ENCODE assay signal across 13 cellular contexts in the genomic region with DNA sequence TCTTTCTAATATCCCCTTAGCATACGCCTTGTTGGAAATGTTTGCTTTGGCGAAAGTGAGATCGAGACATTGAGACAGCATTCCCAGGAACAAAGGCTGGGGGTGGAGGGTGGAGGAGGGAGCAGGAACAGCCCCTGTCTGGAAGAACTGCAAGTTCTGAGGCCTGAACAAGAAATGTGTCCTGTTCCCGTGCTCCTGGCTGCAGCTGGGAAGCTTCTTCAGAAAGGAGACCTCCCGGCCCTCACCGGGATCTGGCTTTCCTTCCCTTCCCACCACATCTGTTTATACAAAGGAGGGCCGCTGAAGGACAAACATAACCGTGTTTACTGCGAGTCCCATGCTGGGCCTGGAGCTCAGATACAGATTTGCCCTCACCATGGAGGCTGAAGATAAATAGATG. TPM values are rescaled to one million over a fixed set of nuclear protein-coding genes. Genes with fewer than 3 reads are reported as not detected.
DNase-seq lines count a peak whose midpoint lies in the region; ATAC-seq and TF ChIP-seq lines count a peak whose summit lies in the region.
"Had no signal": no experiment of that assay in that cellular context is flagged by ENCODE, and none has a peak within 500 bp of the region (broad histone marks: within the 10 kb centered on the region; RNA-seq: fewer than 3 reads in every experiment).

No MANE protein-coding gene starts in this region.

- ATAC-seq in lower lobe of right lung: peak in 1 of 2 donors; percentile 20
- no peak for ATAC-seq in HG03159 (IDR thresholded peaks at IDR 0.05; ENCODE audit: unreplicated experiment)
- ATAC-seq in naive thymus-derived CD4-positive, alpha-beta T cell: no peak
- ATAC-seq: A549; PC-3; stimulated activated naive CD8-positive, alpha-beta T cell treated with anti-CD3 and anti-CD28 coated beads, Interleukin-15, Interleukin-2, amounts not matched to agents 100 U/mL and 50 U/mL, for 24 hours had no signal

- H3K27me3 Mint-ChIP-seq in naive thymus-derived CD4-positive, alpha-beta T cell: peaks cover 0 to 34% (median 9%) of the 10 kb centered on the region in 5 donors

- TF ChIP-seq CTCF in lower lobe of right lung (IDR thresholded peaks at IDR 0.05) (no peak), testis (IDR thresholded peaks at IDR 0.05) (no peak)

- H3K4me1 ChIP-seq in lower lobe of right lung (peaks cover 19% of the 10 kb centered on the region), testis (peaks cover 8% of the 10 kb centered on the region)
- H3K4me1 ChIP-seq in naive thymus-derived CD4-positive, alpha-beta T cell (ENCODE audit: control insufficient read depth in 2 of 2, insufficient read depth in 2 of 2, low read length in 2 of 2): peaks cover 0 to 4% of the 10 kb centered on the region in 2 donors

- POLR2A ChIA-PET in naive thymus-derived CD4-positive, alpha-beta T cell (lab: Charles Lee): no interaction called here

- H3K27me3 ChIP-seq in lower lobe of right lung (ENCODE audit: low read depth) (peaks cover 8% of the 10 kb centered on the region), testis (no peaks in the 10 kb centered on the region)
- H3K27me3 ChIP-seq in naive thymus-derived CD4-positive, alpha-beta T cell (ENCODE audit: control insufficient read depth in 2 of 2, insufficient read depth in 2 of 2, low read length in 2 of 2): no peaks in the 10 kb centered on the region

- peak overlapping the region in 2 of 9 donors; percentile 15 to 63 for H3K27ac Mint-ChIP-seq in naive thymus-derived CD4-positive, alpha-beta T cell

- DNase-seq in NCI-H2081 (lab: John Stamatoyannopoulos, UW) (peak; percentile 9 to 59), NCI-H2081 treated with DMSO at 0.1 percent for 48 hours (lab: John Stamatoyannopoulos, UW) (no peak), lower lobe of right lung (no peak), testis (peak; percentile 84)
- DNase-seq in naive thymus-derived CD4-positive, alpha-beta T cell: no peak
- DNase-seq in effector CD4-positive, alpha-beta T cell: no peak
- DNase-seq: EL; PC-3; stimulated activated naive CD8-positive, alpha-beta T cell treated with anti-CD3 and anti-CD28 coated beads, Interleukin-15, Interleukin-2, amounts not matched to agents 100 U/mL and 50 U/mL, for 24 hours had no signal

- H3K36me3 Mint-ChIP-seq in naive thymus-derived CD4-positive, alpha-beta T cell: peaks cover 0 to 10% (median 0%) of the 10 kb centered on the region in 5 donors

- H3K9me3 Mint-ChIP-seq in naive thymus-derived CD4-positive, alpha-beta T cell: no peaks in the 10 kb centered on the region
- H3K9me3 Mint-ChIP-seq: central memory CD8-positive, alpha-beta T cell had no signal

- TF ChIP-seq POLR2A in testis (IDR thresholded peaks at IDR 0.05): no peak

- H3K4me1 Mint-ChIP-seq in naive thymus-derived CD4-positive, alpha-beta T cell: peaks cover 5 to 12% (median 8%) of the 10 kb centered on the region in 7 donors
- H3K4me1 Mint-ChIP-seq: central memory CD8-positive, alpha-beta T cell had no signal

- no peak overlapping the region for H3K4me3 ChIP-seq in lower lobe of right lung
- no peak overlapping the region for H3K4me3 ChIP-seq in testis
- no peak overlapping the region for H3K4me3 ChIP-seq in naive thymus-derived CD4-positive, alpha-beta T cell (ENCODE audit: low read length)
- H3K4me3 ChIP-seq: A549 had no signal

- H3K4me3 Mint-ChIP-seq in naive thymus-derived CD4-positive, alpha-beta T cell: peak overlapping the region in 3 of 10 donors; percentile 79 to 91 (median 84)

- CTCF ChIA-PET in naive thymus-derived CD4-positive, alpha-beta T cell (lab: Charles Lee): no interaction called here

- intact Hi-C loops in lower lobe of right lung (cut with DNase I): no loop called here
- intact Hi-C loops in testis (cut with DNase I; ENCODE audit: low total_unique reads): no loop called here
- intact Hi-C loops in naive thymus-derived CD4-positive, alpha-beta T cell (cut with micrococcal nuclease): no loop called here

- H3K36me3 ChIP-seq in lower lobe of right lung: no peaks in the 10 kb centered on the region
- no peaks in the 10 kb centered on the region for H3K36me3 ChIP-seq in testis (ENCODE audit: low read depth, missing control alignments)
- H3K36me3 ChIP-seq in naive thymus-derived CD4-positive, alpha-beta T cell (ENCODE audit: control insufficient read depth in 2 of 3, insufficient read depth in 3 of 3, low read length in 3 of 3): no peaks in the 10 kb centered on the region

- 13 to 28% methylated on average over 9 of the region's 9 CpGs for WGBS in testis, 2 donors

- peak overlapping the region; percentile 55 for H3K27ac ChIP-seq in angular gyrus (ENCODE audit: low read depth, low read length)
- peak overlapping the region; percentile 76 for H3K27ac ChIP-seq in lower lobe of right lung
- peak overlapping the region; percentile 16 to 53 for H3K27ac ChIP-seq in testis
- H3K27ac ChIP-seq in naive thymus-derived CD4-positive, alpha-beta T cell (ENCODE audit: low read depth, low read length): no peak overlapping the region
- H3K27ac ChIP-seq: A549 had no signal

- H3K9me3 ChIP-seq in lower lobe of right lung (no peaks in the 10 kb centered on the region), testis (no peaks in the 10 kb centered on the region)
- no peaks in the 10 kb centered on the region for H3K9me3 ChIP-seq in naive thymus-derived CD4-positive, alpha-beta T cell (ENCODE audit: control insufficient read depth in 2 of 3, low read length in 3 of 3)
- H3K9me3 ChIP-seq: A549 had no signal

RNA-seq across cellular contexts. Expression of a gene that starts 35.9 kb away (rescaled TPM):
- 57.3 TPM for total RNA-seq in lower lobe of right lung
- total RNA-seq in testis: 10 to 100 TPM; 27.1 to 34.4 TPM
- 18.0 TPM for polyA plus RNA-seq in testis (ENCODE audit: insufficient read depth, low read depth, low replicate concordance)
- 10 to 100 TPM in 4 of 5 experiments, 1 to 10 TPM in 1; 3.0 to 24.1 (median 19.8) TPM for total RNA-seq in naive thymus-derived CD4-positive, alpha-beta T cell
- polyA plus RNA-seq in naive thymus-derived CD4-positive, alpha-beta T cell: 10 to 100 TPM in 1 of 2 donors, 1 to 10 TPM in 1; 4.0 to 21.0 TPM
- polyA plus RNA-seq: A549 had no signal

Comparison
In these comparisons a context has a peak if more than half of its experiments do, and no peak if none do; other contexts are left out.
1. DNase-seq: peak in NCI-H2081 (2 of 2) and testis (single experiment); none in NCI-H2081 treated with DMSO at 0.1 percent for 48 hours (single experiment), lower lobe of right lung (single experiment), naive thymus-derived CD4-positive, alpha-beta T cell (0 of 9) and effector CD4-positive, alpha-beta T cell (single experiment).